ENCODE assay signal across 23 cellular contexts in genomic region chr2:88844960-88845359, GRCh38.
DNase-seq lines count a peak whose midpoint lies in the region; ATAC-seq and TF ChIP-seq lines count a peak whose summit lies in the region.
"Had no signal": no experiment of that assay in that cellular context is flagged by ENCODE, and none has a peak within 500 bp of the region (broad histone marks: within the 10 kb centered on the region; RNA-seq: fewer than 3 reads in every experiment).

No MANE protein-coding gene starts in this region.

- POLR2A ChIA-PET in Caco-2 (lab: Charles Lee): no interaction called here

- TF ChIP-seq CTCF in left lung (IDR thresholded peaks at IDR 0.05): no peak
- TF ChIP-seq CTCF in Caco-2 (IDR thresholded peaks at IDR 0.05; ENCODE audit: insufficient read depth in 1 of 2, low read depth in 1 of 2, low read length in 1 of 2, severe bottlenecking in 1 of 2, unreplicated experiment in 1 of 2): no peak

- intact Hi-C loops in left lung (cut with DNase I) (no loop called here), Caco-2 (cut with micrococcal nuclease; ENCODE audit: unreplicated experiment) (no loop called here)

- no peak overlapping the region for H3K4me3 ChIP-seq in BLaER1
- H3K4me3 ChIP-seq in Karpas-422 (ENCODE audit: low read length): peak overlapping the region; percentile 37
- H3K4me3 ChIP-seq in left lung: no peak overlapping the region
- no peak overlapping the region for H3K4me3 ChIP-seq in HAP-1
- H3K4me3 ChIP-seq in Caco-2 (ENCODE audit: low read depth, low read length): no peak overlapping the region
- H3K4me3 ChIP-seq: GM23248, Peyer's patch, SJSA1 had no signal

- H3K9me3 ChIP-seq in BLaER1 (no peaks in the 10 kb centered on the region), Karpas-422 (ENCODE audit: low read length) (no peaks in the 10 kb centered on the region), left lung (no peaks in the 10 kb centered on the region), HAP-1 (no peaks in the 10 kb centered on the region), Caco-2 (no peaks in the 10 kb centered on the region)
- H3K9me3 ChIP-seq: Peyer's patch, SJSA1 had no signal

- H4K20me1 ChIP-seq in BLaER1 (no peaks in the 10 kb centered on the region), Karpas-422 (ENCODE audit: insufficient read depth, low read depth, low read length) (no peaks in the 10 kb centered on the region)

- H3K36me3 ChIP-seq in BLaER1: no peaks in the 10 kb centered on the region
- H3K36me3 ChIP-seq in Karpas-422 (ENCODE audit: insufficient read depth, low read length): no peaks in the 10 kb centered on the region
- no peaks in the 10 kb centered on the region for H3K36me3 ChIP-seq in left lung
- no peaks in the 10 kb centered on the region for H3K36me3 ChIP-seq in HAP-1 (replicated peaks)
- H3K36me3 ChIP-seq in Caco-2 (ENCODE audit: control insufficient read depth, insufficient read depth, low read length): no peaks in the 10 kb centered on the region
- H3K36me3 ChIP-seq: Peyer's patch, SJSA1 had no signal

- ATAC-seq in left lung: peak; percentile 79
- ATAC-seq in stimulated activated naive B cell treated with anti-CD40 and anti-IgM and Interleukin-4, amounts not matched to agents 10 μg/mL and 1 μg/mL and 100 μg/mL, for 72 hours (replicated peaks): no peak
- ATAC-seq: HepG2 had no signal

- H3K9me3 Mint-ChIP-seq in stimulated activated naive B cell treated with anti-CD40 and anti-IgM and Interleukin-4, amounts not matched to agents 10 μg/mL and 1 μg/mL and 100 μg/mL, for 72 hours: peaks cover 9 to 13% of the 10 kb centered on the region in 2 donors
- H3K9me3 Mint-ChIP-seq in Caco-2 (ENCODE audit: unreplicated experiment): no peaks in the 10 kb centered on the region

- H3K27ac ChIP-seq in BLaER1: peak overlapping the region; percentile 59
- peak overlapping the region; percentile 100 for H3K27ac ChIP-seq in Karpas-422 (ENCODE audit: low read length)
- no peak overlapping the region for H3K27ac ChIP-seq in left lung
- H3K27ac ChIP-seq: GM23248, HL-60, SJSA1 had no signal

- in situ Hi-C loops in HAP-1 (cut with MboI; ENCODE audit: low sequenced_read_pairs): no loop called here

- H3K27ac Mint-ChIP-seq in stimulated activated naive B cell treated with anti-CD40 and anti-IgM and Interleukin-4, amounts not matched to agents 10 μg/mL and 1 μg/mL and 100 μg/mL, for 72 hours: peak overlapping the region; percentile 98
- H3K27ac Mint-ChIP-seq in Caco-2 (ENCODE audit: unreplicated experiment): no peak overlapping the region
- H3K27ac Mint-ChIP-seq: H9 had no signal

- CTCF ChIA-PET in Caco-2 (lab: Charles Lee): no interaction called here

- peaks cover 30% of the 10 kb centered on the region for H3K79me2 ChIP-seq in Karpas-422 (ENCODE audit: low read length)

- no peaks in the 10 kb centered on the region for H3K27me3 Mint-ChIP-seq in stimulated activated naive B cell treated with anti-CD40 and anti-IgM and Interleukin-4, amounts not matched to agents 10 μg/mL and 1 μg/mL and 100 μg/mL, for 72 hours
- peaks cover 17% of the 10 kb centered on the region for H3K27me3 Mint-ChIP-seq in Caco-2 (ENCODE audit: insufficient read depth, unreplicated experiment)

- DNase-seq in Karpas-422 (peak; percentile 61), left lung (no peak), HAP-1 (ENCODE audit: low spot score in 2 of 2) (no peak), Caco-2 (no peak)
- no peak for DNase-seq in stimulated activated naive B cell treated with anti-CD40 and anti-IgM and Interleukin-4, amounts not matched to agents 10 μg/mL and 1 μg/mL and 100 μg/mL, for 72 hours
- DNase-seq in activated CD4-positive, CD25-positive, alpha-beta regulatory T cell treated with anti-CD3 and anti-CD28 coated beads, Interleukin-2, amount 50 U/mL, for 72 hours: no peak
- DNase-seq: CD4-positive, CD25-positive, alpha-beta regulatory T cell; DMS79; GM23248; H9; KBM-7; NCI-H1092 treated with DMSO at 0.1 percent for 48 hours; NCI-H1436 treated with DMSO at 0.1 percent for 48 hours; NCI-H1930; NCI-H2227 treated with DMSO at 0.1 percent for 48 hours; NCI-H510A treated with DMSO at 0.1 percent for 48 hours; NCI-H748 treated with DMSO at 0.1 percent for 48 hours; NK-92 treated with Interleukin-12 subunit alpha and Interleukin-12 subunit beta, amount 100 ng/mL, for 24 hours; Peyer's patch had no signal

- no TSS peak for BruUV-seq in Caco-2 (replicated peaks; lab: Mats Ljungman, UMichigan)

- H3K9me2 ChIP-seq in Karpas-422 (replicated peaks; ENCODE audit: insufficient read depth, low read length): no peaks in the 10 kb centered on the region

- H3K4me1 ChIP-seq in BLaER1 (peaks cover 72% of the 10 kb centered on the region), Karpas-422 (ENCODE audit: low read length) (peaks cover 99% of the 10 kb centered on the region), left lung (no peaks in the 10 kb centered on the region), HAP-1 (no peaks in the 10 kb centered on the region), Caco-2 (no peaks in the 10 kb centered on the region)
- H3K4me1 ChIP-seq: Peyer's patch, SJSA1 had no signal

- H3K9ac ChIP-seq in BLaER1 (no peak overlapping the region), Karpas-422 (ENCODE audit: low read length) (peak overlapping the region; percentile 76)
- H3K9ac ChIP-seq: GM23248 had no signal

- H3K27me3 ChIP-seq in BLaER1: no peaks in the 10 kb centered on the region
- no peaks in the 10 kb centered on the region for H3K27me3 ChIP-seq in Karpas-422 (ENCODE audit: low read length)
- no peaks in the 10 kb centered on the region for H3K27me3 ChIP-seq in left lung
- peaks cover 3% of the 10 kb centered on the region; the same call in 1 of the 2 replicates for H3K27me3 ChIP-seq in HAP-1 (ENCODE audit: low read depth)
- no peaks in the 10 kb centered on the region for H3K27me3 ChIP-seq in Caco-2 (replicated peaks; ENCODE audit: control insufficient read depth, insufficient read depth, low read length)
- H3K27me3 ChIP-seq: Peyer's patch, SJSA1 had no signal

- peaks cover 23 to 37% of the 10 kb centered on the region in 2 donors for H3K36me3 Mint-ChIP-seq in stimulated activated naive B cell treated with anti-CD40 and anti-IgM and Interleukin-4, amounts not matched to agents 10 μg/mL and 1 μg/mL and 100 μg/mL, for 72 hours
- no peaks in the 10 kb centered on the region for H3K36me3 Mint-ChIP-seq in Caco-2 (ENCODE audit: insufficient read depth, unreplicated experiment)
- H3K36me3 Mint-ChIP-seq: CD4-positive, CD25-positive, alpha-beta regulatory T cell had no signal

- H3K4me3 Mint-ChIP-seq in stimulated activated naive B cell treated with anti-CD40 and anti-IgM and Interleukin-4, amounts not matched to agents 10 μg/mL and 1 μg/mL and 100 μg/mL, for 72 hours: peak overlapping the region; percentile 6 to 73
- no peak overlapping the region for H3K4me3 Mint-ChIP-seq in Caco-2 (ENCODE audit: unreplicated experiment)
- H3K4me3 Mint-ChIP-seq: CD4-positive, CD25-positive, alpha-beta regulatory T cell; H9 had no signal

- H3K4me1 Mint-ChIP-seq in stimulated activated naive B cell treated with anti-CD40 and anti-IgM and Interleukin-4, amounts not matched to agents 10 μg/mL and 1 μg/mL and 100 μg/mL, for 72 hours: peaks cover 60 to 94% of the 10 kb centered on the region in 2 donors
- no peaks in the 10 kb centered on the region for H3K4me1 Mint-ChIP-seq in Caco-2 (ENCODE audit: low read depth, unreplicated experiment)
- H3K4me1 Mint-ChIP-seq: CD4-positive, CD25-positive, alpha-beta regulatory T cell; H9 had no signal

- no peak overlapping the region for H2AFZ ChIP-seq in Karpas-422 (ENCODE audit: low read length)
- H2AFZ ChIP-seq: GM23248 had no signal

- H3K4me2 ChIP-seq in BLaER1 (peak overlapping the region; percentile 77), Karpas-422 (ENCODE audit: low read depth, low read length, poor library complexity, severe bottlenecking) (peak overlapping the region; percentile 81)

Comparison
In these comparisons a context has a peak if more than half of its experiments do, and no peak if none do; other contexts are left out.
1. H3K27ac ChIP-seq: peak in BLaER1 (single experiment) and Karpas-422 (single experiment); none in left lung (0 of 2).